In genomic region chr17:13500947-13501346, GRCh38 we compare ENCODE assay signal across 33 cellular contexts.
DNase-seq lines count a peak whose midpoint lies in the region; ATAC-seq, FAIRE-seq and TF ChIP-seq lines count a peak whose summit lies in the region.
"Had no signal": no experiment of that assay in that cellular context is flagged by ENCODE, and none has a peak within 500 bp of the region (broad histone marks: within the 10 kb centered on the region; RNA-seq: fewer than 3 reads in every experiment).

No MANE protein-coding gene starts in this region.

- TF ChIP-seq EP300 in HepG2 (IDR thresholded peaks at IDR 0.05; ENCODE audit: low read depth in 2 of 2, low read length in 2 of 2) (no peak), HepG2 (CRISPR knock-in tag; IDR thresholded peaks at IDR 0.05; ENCODE audit: borderline replicate concordance) (no peak), GM12878 (IDR thresholded peaks at IDR 0.05; ENCODE audit: borderline replicate concordance in 1 of 2, control insufficient read depth in 1 of 2, low read depth in 2 of 2, low read length in 2 of 2) (peak in 1 of 2 experiments; percentile 21; a peak in 1 of 4 replicates)

- H3K4me2 ChIP-seq in HepG2 (ENCODE audit: low read depth, low read length) (no peak overlapping the region), GM12878 (ENCODE audit: control insufficient read depth, insufficient read depth) (no peak overlapping the region)
- H3K4me2 ChIP-seq: A549; BLaER1; BLaER1 treated with 17β-estradiol and CSF1 and Interleukin-3, amounts not matched to agents 10 nM and 100 nM had no signal

- no peaks in the 10 kb centered on the region for H4K20me1 ChIP-seq in HepG2 (ENCODE audit: insufficient read depth, low read length)
- H4K20me1 ChIP-seq in GM12878 (ENCODE audit: control insufficient read depth, insufficient read depth), result no peaks in the 10 kb centered on the region
- H4K20me1 ChIP-seq: BLaER1 had no signal

- H3K4me1 ChIP-seq in HepG2 (ENCODE audit: insufficient read depth, low read length) (0 out of 2 replicates have a peak, but pooled peaks cover 14% of the 10 kb centered on the region), right lobe of liver (no peaks in the 10 kb centered on the region), GM12878 (ENCODE audit: control insufficient read depth, insufficient read depth, low read length) (no peaks in the 10 kb centered on the region)
- H3K4me1 ChIP-seq: A549, BE2C, BLaER1, Caco-2 had no signal

- H3K79me2 ChIP-seq in HepG2 (ENCODE audit: insufficient read depth, low read length) (no peaks in the 10 kb centered on the region), GM12878 (ENCODE audit: control insufficient read depth, insufficient read depth, low read length) (no peaks in the 10 kb centered on the region)

- H3K27me3 ChIP-seq in HepG2 (ENCODE audit: control insufficient read depth in 1 of 2, insufficient read depth in 2 of 2, low read length in 2 of 2) (peaks cover 0 to 7% of the 10 kb centered on the region in 2 experiments; a peak in 1 of 5 replicates), right lobe of liver (no peaks in the 10 kb centered on the region), GM12878 (replicated peaks in 1 of 2; ENCODE audit: control insufficient read depth in 2 of 2, insufficient read depth in 2 of 2, low read length in 1 of 2) (no peaks in the 10 kb centered on the region)
- H3K27me3 ChIP-seq: BE2C; BLaER1; BLaER1 treated with 17β-estradiol and CSF1 and Interleukin-3, amounts not matched to agents 10 nM and 100 nM had no signal

- H2AFZ ChIP-seq in HepG2 (ENCODE audit: low read length) (no peak overlapping the region), GM12878 (ENCODE audit: control insufficient read depth, low read depth, low read length) (no peak overlapping the region)

- DNase-seq in HepG2 (ENCODE audit: low spot score) (no peak), right lobe of liver (no peak), MV-4-11 (lab: John Stamatoyannopoulos, UW) (peak; percentile 10), GM12878 (ENCODE audit: low read depth, low spot score) (no peak), RWPE1 (ENCODE audit: low spot score) (no peak), NAMALWA (ENCODE audit: low spot score) (no peak)
- DNase-seq: 8988T; ACHN; AML-193; BE2C; C1 segment of cervical spinal cord; Caco-2; Calu3; CD4-positive, alpha-beta memory T cell; CD4-positive, alpha-beta T cell; CD4-positive, CD25-positive, alpha-beta regulatory T cell; CD8-positive, alpha-beta memory T cell; CD8-positive, alpha-beta T cell; COR-L47; DMS 273 treated with DMSO at 0.1 percent for 48 hours; DMS153; DMS53; DMS79; DMS79 treated with DMSO at 0.1 percent for 48 hours; DND-41; EL had no signal

- in situ Hi-C loops in HepG2 (cut with HindIII; ENCODE audit: extremely low pct_ligation_motif_present, low pct_unique_long_range_greater_than_20kb) (no loop called here), GM12878 (cut with MboI) (no loop called here)

- POLR2A ChIA-PET in HepG2 (lab: Yijun Ruan, JAX), result no interaction called here
- POLR2A ChIA-PET in GM12878 (lab: Charles Lee), result interaction anchor here (0.6 kb wide), 1 partner anchor 86 kb away, joined by 3 read pairs; no protein-coding TSS in a partner anchor
- POLR2A ChIA-PET in RWPE1 (lab: Yijun Ruan, JAX; ENCODE audit: low non-redundant PET), result no interaction called here

- intact Hi-C loops in HepG2 (cut with micrococcal nuclease; ENCODE audit: unreplicated experiment) (no loop called here), right lobe of liver (cut with DNase I) (no loop called here), GM12878 (cut with micrococcal nuclease; ENCODE audit: unreplicated experiment) (loop anchor here (10.0 kb wide), 1 partner anchor 106 kb away; no protein-coding TSS in a partner anchor)

- ATAC-seq in HepG2 (no peak), right lobe of liver (no peak), GM12878 (no peak)
- ATAC-seq: A549; CD8-positive, alpha-beta T cell had no signal

- FAIRE-seq in HepG2 (lab: Jason Lieb, UNC) (no peak), GM12878 (lab: Jason Lieb, UNC) (no peak)
- FAIRE-seq: A204.1, A549, D721Med had no signal

- H3K9ac ChIP-seq in HepG2 (ENCODE audit: insufficient read depth, low read depth, low read length) (no peak overlapping the region), GM12878 (ENCODE audit: control insufficient read depth, insufficient read depth, low read length) (no peak overlapping the region)
- H3K9ac ChIP-seq: BLaER1; BLaER1 treated with 17β-estradiol and CSF1 and Interleukin-3, amounts not matched to agents 10 nM and 100 nM had no signal

- SMC1A ChIA-PET in GM12878 (lab: Charles Lee; ENCODE audit: uncharacterized antibody, unreplicated experiment), result no interaction called here

- no TSS peak for BruUV-seq in HepG2 (replicated peaks; lab: Mats Ljungman, UMichigan)
- BruUV-seq in GM12878 (replicated peaks; lab: Mats Ljungman, UMichigan), result no TSS peak

- TF ChIP-seq RAD21 in HepG2 (CRISPR knock-in tag; IDR thresholded peaks at IDR 0.05), result no peak
- no peak for TF ChIP-seq RAD21 in GM12878 (IDR thresholded peaks at IDR 0.05; ENCODE audit: insufficient read depth, low read depth, low read length)

- RAD21 ChIA-PET in GM12878 (lab: Charles Lee; ENCODE audit: unreplicated experiment), result interaction anchor here (0.9 to 1.4 kb wide), 3 partner anchors 8 to 20 kb away, joined by 3 to 5 read pairs (median 3); no protein-coding TSS in a partner anchor

- CTCF ChIA-PET in HepG2 (lab: Yijun Ruan, JAX; ENCODE audit: low intra/inter-chr PET ratio, low total read pairs) (no interaction called here), GM12878 (lab: Yijun Ruan, JAX) (no interaction called here), RWPE1 (lab: Yijun Ruan, JAX) (no interaction called here)

- TF ChIP-seq CTCF in HepG2 (CRISPR knock-in tag; IDR thresholded peaks at IDR 0.05) (no peak), right lobe of liver (IDR thresholded peaks at IDR 0.05) (no peak), GM12878 (IDR thresholded peaks at IDR 0.05 in 2 of 3, conservative IDR thresholded peaks at IDR 0.05 in 1 of 3; ENCODE audit: control insufficient read depth in 2 of 3, extremely low read depth in 1 of 3, insufficient read depth in 1 of 3, low read depth in 3 of 3, low read length in 3 of 3) (no peak), RWPE1 (conservative IDR thresholded peaks at IDR 0.05; ENCODE audit: low read depth) (no peak)

- 25% methylated on average over 7 of the region's 7 CpGs for WGBS in HepG2 (ENCODE audit: low lambda C conversion rate)
- WGBS in right lobe of liver (ENCODE audit: insufficient coverage, low coverage, low lambda C conversion rate, missing lambda C conversion rate), result 81% methylated on average over 7 of the region's 7 CpGs
- 53% methylated on average over 7 of the region's 7 CpGs for WGBS in GM12878 (ENCODE audit: insufficient coverage, insufficient replicate concordance, low lambda C conversion rate, missing lambda C conversion rate)

- H3K4me3 ChIP-seq in HepG2 (replicated peaks in 1 of 3; ENCODE audit: insufficient read depth in 1 of 3, low read depth in 2 of 3, low read length in 3 of 3), result no peak overlapping the region
- no peak overlapping the region for H3K4me3 ChIP-seq in right lobe of liver
- no peak overlapping the region for H3K4me3 ChIP-seq in GM12878
- H3K4me3 ChIP-seq: A549; BLaER1; BLaER1 treated with 17β-estradiol and CSF1 and Interleukin-3, amounts not matched to agents 10 nM and 100 nM had no signal

- H3K36me3 ChIP-seq in HepG2 (replicated peaks in 1 of 2; ENCODE audit: control insufficient read depth in 1 of 2, insufficient read depth in 2 of 2, low read length in 2 of 2) (no peaks in the 10 kb centered on the region), right lobe of liver (no peaks in the 10 kb centered on the region), GM12878 (ENCODE audit: control insufficient read depth in 2 of 2, insufficient read depth in 2 of 2, low read length in 1 of 2) (no peaks in the 10 kb centered on the region)
- H3K36me3 ChIP-seq: BE2C, BLaER1 had no signal

- TF ChIP-seq POLR2A in HepG2 (IDR thresholded peaks at IDR 0.05; ENCODE audit: insufficient read depth in 1 of 2, low read depth in 2 of 2, low read length in 2 of 2), result no peak
- TF ChIP-seq POLR2A in right lobe of liver (IDR thresholded peaks at IDR 0.05), result no peak
- TF ChIP-seq POLR2A in GM12878 (IDR thresholded peaks at IDR 0.05; ENCODE audit: low read depth, low read length), result no peak

- H3K27ac ChIP-seq in HepG2 (ENCODE audit: extremely low read length, insufficient read depth, low read length), result no peak overlapping the region
- H3K27ac ChIP-seq in right lobe of liver, result no peak overlapping the region
- H3K27ac ChIP-seq in GM12878 (ENCODE audit: control insufficient read depth, insufficient read depth), result no peak overlapping the region
- H3K27ac ChIP-seq in RWPE1, result no peak overlapping the region
- H3K27ac ChIP-seq: 22Rv1; A549; BLaER1; BLaER1 treated with 17β-estradiol and CSF1 and Interleukin-3, amounts not matched to agents 10 nM and 100 nM; C4-2B had no signal

- H3K9me3 ChIP-seq in HepG2 (ENCODE audit: low read length) (no peaks in the 10 kb centered on the region), right lobe of liver (no peaks in the 10 kb centered on the region), GM12878 (replicated peaks; ENCODE audit: control insufficient read depth, insufficient read depth, low read length) (no peaks in the 10 kb centered on the region; the same call in 2 of the 3 replicates)
- H3K9me3 ChIP-seq: A549, BE2C, BLaER1, Caco-2 had no signal

TF ChIP-seq in HepG2, 621 proteins besides CTCF, POLR2A, EP300 and RAD21 (continues in another document):
- no peak for TF ChIP-seq IRX3 (CRISPR knock-in tag; IDR thresholded peaks at IDR 0.05; ENCODE audit: borderline replicate concordance, low read depth)

TF ChIP-seq in GM12878, 131 proteins besides CTCF, POLR2A, EP300 and RAD21 (continues in another document):
- TF ChIP-seq ZBTB33 (IDR thresholded peaks at IDR 0.05) (no peak), BRCA1 (IDR thresholded peaks at IDR 0.05; ENCODE audit: low read depth, low read length) (no peak), RCOR1 (conservative IDR thresholded peaks at IDR 0.05; ENCODE audit: low read depth, low read length) (no peak), MTA2 (IDR thresholded peaks at IDR 0.05; ENCODE audit: low read depth) (peak; percentile 70; the same call in 1 of the 2 replicates), HDGF (IDR thresholded peaks at IDR 0.05) (no peak)

Comparison
In these comparisons a context has a peak if more than half of its experiments do, and no peak if none do; other contexts are left out.
1. Of the 75 proteins assayed by ChIP-seq in both HepG2 and GM12878: peak only in HepG2: none; only in GM12878: ZNF687; in both: none; in neither: 73; mixed calls (peak in some experiments, not most) for 1.